1 cellular context compared by ENCODE assay signal in genomic region chr2:110748489-110748867, GRCh38.
TF ChIP-seq lines count a peak whose summit lies in the region.

No MANE protein-coding gene starts in this region.

TF ChIP-seq in WTC11, 78 proteins besides CTCF, POLR2A, EP300 and RAD21 (continued from another document):
- TF ChIP-seq, protein P1, sequence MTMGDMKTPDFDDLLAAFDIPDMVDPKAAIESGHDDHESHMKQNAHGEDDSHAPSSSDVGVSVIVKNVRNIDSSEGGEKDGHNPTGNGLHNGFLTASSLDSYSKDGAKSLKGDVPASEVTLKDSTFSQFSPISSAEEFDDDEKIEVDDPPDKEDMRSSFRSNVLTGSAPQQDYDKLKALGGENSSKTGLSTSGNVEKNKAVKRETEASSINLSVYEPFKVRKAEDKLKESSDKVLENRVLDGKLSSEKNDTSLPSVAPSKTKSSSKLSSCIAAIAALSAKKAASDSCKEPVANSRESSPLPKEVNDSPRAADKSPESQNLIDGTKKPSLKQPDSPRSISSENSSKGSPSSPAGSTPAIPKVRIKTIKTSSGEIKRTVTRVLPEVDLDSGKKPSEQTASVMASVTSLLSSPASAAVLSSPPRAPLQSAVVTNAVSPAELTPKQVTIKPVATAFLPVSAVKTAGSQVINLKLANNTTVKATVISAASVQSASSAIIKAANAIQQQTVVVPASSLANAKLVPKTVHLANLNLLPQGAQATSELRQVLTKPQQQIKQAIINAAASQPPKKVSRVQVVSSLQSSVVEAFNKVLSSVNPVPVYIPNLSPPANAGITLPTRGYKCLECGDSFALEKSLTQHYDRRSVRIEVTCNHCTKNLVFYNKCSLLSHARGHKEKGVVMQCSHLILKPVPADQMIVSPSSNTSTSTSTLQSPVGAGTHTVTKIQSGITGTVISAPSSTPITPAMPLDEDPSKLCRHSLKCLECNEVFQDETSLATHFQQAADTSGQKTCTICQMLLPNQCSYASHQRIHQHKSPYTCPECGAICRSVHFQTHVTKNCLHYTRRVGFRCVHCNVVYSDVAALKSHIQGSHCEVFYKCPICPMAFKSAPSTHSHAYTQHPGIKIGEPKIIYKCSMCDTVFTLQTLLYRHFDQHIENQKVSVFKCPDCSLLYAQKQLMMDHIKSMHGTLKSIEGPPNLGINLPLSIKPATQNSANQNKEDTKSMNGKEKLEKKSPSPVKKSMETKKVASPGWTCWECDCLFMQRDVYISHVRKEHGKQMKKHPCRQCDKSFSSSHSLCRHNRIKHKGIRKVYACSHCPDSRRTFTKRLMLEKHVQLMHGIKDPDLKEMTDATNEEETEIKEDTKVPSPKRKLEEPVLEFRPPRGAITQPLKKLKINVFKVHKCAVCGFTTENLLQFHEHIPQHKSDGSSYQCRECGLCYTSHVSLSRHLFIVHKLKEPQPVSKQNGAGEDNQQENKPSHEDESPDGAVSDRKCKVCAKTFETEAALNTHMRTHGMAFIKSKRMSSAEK (CRISPR knock-in tag; IDR thresholded peaks at IDR 0.05; ENCODE audit: borderline replicate concordance) = no peak
TF ChIP-seq in WTC11: peak in this region for 0.
